31 cellular contexts compared by ENCODE assay signal in the genomic region with DNA sequence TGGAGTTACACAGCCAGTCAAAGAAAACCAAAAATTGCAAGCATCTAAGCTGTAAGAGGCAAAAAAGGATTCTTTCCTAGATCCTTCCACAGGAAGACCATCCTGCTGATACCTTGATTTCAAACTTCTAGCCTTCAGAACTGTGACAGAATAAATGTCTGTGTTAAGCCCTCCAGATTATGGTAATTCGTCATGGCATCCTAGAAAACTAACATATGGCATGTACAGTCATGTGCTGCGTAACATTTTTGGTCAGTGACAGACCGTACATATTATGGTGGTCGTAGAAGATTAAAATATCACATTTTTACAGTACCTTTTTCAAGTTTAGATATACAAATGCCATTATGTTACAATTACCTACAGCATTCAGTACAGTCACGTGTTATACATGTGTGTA.
DNase-seq lines count a peak whose midpoint lies in the region; ATAC-seq, FAIRE-seq and TF ChIP-seq lines count a peak whose summit lies in the region.
"Had no signal": no experiment of that assay in that cellular context is flagged by ENCODE, and none has a peak within 500 bp of the region (broad histone marks: within the 10 kb centered on the region; RNA-seq: fewer than 3 reads in every experiment).

No MANE protein-coding gene starts in this region.

- CTCF ChIA-PET in HepG2 (lab: Yijun Ruan, JAX; ENCODE audit: low intra/inter-chr PET ratio, low total read pairs), result no interaction called here

- POLR2A ChIA-PET in HepG2 (lab: Yijun Ruan, JAX), result no interaction called here

- BruUV-seq in HepG2 (replicated peaks; lab: Mats Ljungman, UMichigan), result no TSS peak

- FAIRE-seq in HepG2 (lab: Jason Lieb, UNC), result no peak

- no peaks in the 10 kb centered on the region for H3K79me2 ChIP-seq in HepG2 (ENCODE audit: insufficient read depth, low read length)

- DNase-seq in NCI-H82 (lab: John Stamatoyannopoulos, UW), result peak; percentile 18
- DNase-seq in NCI-H82 treated with DMSO at 0.1 percent for 48 hours (lab: John Stamatoyannopoulos, UW; ENCODE audit: unreplicated experiment), result no peak
- DNase-seq in HepG2 (ENCODE audit: low spot score), result no peak
- DNase-seq in right lobe of liver, result no peak
- peak; percentile 71 to 93 for DNase-seq in SJCRH30
- DNase-seq: 8988T; ACHN; AML-193; BE2C; C1 segment of cervical spinal cord; Caco-2; Calu3; CD4-positive, alpha-beta memory T cell; CD4-positive, alpha-beta T cell; CD4-positive, CD25-positive, alpha-beta regulatory T cell; CD8-positive, alpha-beta memory T cell; CD8-positive, alpha-beta T cell; COR-L47; DMS 273 treated with DMSO at 0.1 percent for 48 hours; DMS153; DMS53; DMS79; DMS79 treated with DMSO at 0.1 percent for 48 hours; DND-41; EL had no signal

- no peak overlapping the region for H2AFZ ChIP-seq in HepG2 (ENCODE audit: low read length)

- H3K4me3 ChIP-seq in HepG2 (replicated peaks in 1 of 3; ENCODE audit: insufficient read depth in 1 of 3, low read depth in 2 of 3, low read length in 3 of 3) (no peak overlapping the region), right lobe of liver (no peak overlapping the region), SJCRH30 (no peak overlapping the region)
- H3K4me3 ChIP-seq: A549; BLaER1; BLaER1 treated with 17β-estradiol and CSF1 and Interleukin-3, amounts not matched to agents 10 nM and 100 nM had no signal

- H4K20me1 ChIP-seq in HepG2 (ENCODE audit: insufficient read depth, low read length), result no peaks in the 10 kb centered on the region
- H4K20me1 ChIP-seq: BLaER1; BLaER1 treated with 17β-estradiol and CSF1 and Interleukin-3, amounts not matched to agents 10 nM and 100 nM had no signal

- no peak overlapping the region for H3K9ac ChIP-seq in HepG2 (ENCODE audit: insufficient read depth, low read depth, low read length)
- H3K9ac ChIP-seq: BLaER1; BLaER1 treated with 17β-estradiol and CSF1 and Interleukin-3, amounts not matched to agents 10 nM and 100 nM had no signal

- in situ Hi-C loops in HepG2 (cut with HindIII; ENCODE audit: extremely low pct_ligation_motif_present, low pct_unique_long_range_greater_than_20kb), result no loop called here

- TF ChIP-seq CTCF in HepG2 (CRISPR knock-in tag; IDR thresholded peaks at IDR 0.05) (no peak), right lobe of liver (IDR thresholded peaks at IDR 0.05) (no peak)

- H3K27ac ChIP-seq in HepG2 (ENCODE audit: extremely low read length, insufficient read depth, low read length) (no peak overlapping the region), right lobe of liver (no peak overlapping the region), SJCRH30 (peak overlapping the region; percentile 93)
- H3K27ac ChIP-seq: 22Rv1; A549; BLaER1; BLaER1 treated with 17β-estradiol and CSF1 and Interleukin-3, amounts not matched to agents 10 nM and 100 nM; C4-2B had no signal

- TF ChIP-seq POLR2A in HepG2 (IDR thresholded peaks at IDR 0.05; ENCODE audit: insufficient read depth in 1 of 2, low read depth in 2 of 2, low read length in 2 of 2) (no peak), right lobe of liver (IDR thresholded peaks at IDR 0.05) (no peak)

- TF ChIP-seq EP300 in HepG2 (IDR thresholded peaks at IDR 0.05; ENCODE audit: low read depth in 2 of 2, low read length in 2 of 2), result no peak
- TF ChIP-seq EP300 in HepG2 (CRISPR knock-in tag; IDR thresholded peaks at IDR 0.05; ENCODE audit: borderline replicate concordance), result no peak

- no peak for TF ChIP-seq RAD21 in HepG2 (CRISPR knock-in tag; IDR thresholded peaks at IDR 0.05)

- intact Hi-C loops in HepG2 (cut with micrococcal nuclease; ENCODE audit: unreplicated experiment) (no loop called here), right lobe of liver (cut with DNase I) (no loop called here)

- no peak for ATAC-seq in HepG2
- no peak for ATAC-seq in right lobe of liver
- no peak for ATAC-seq in HG03432 (IDR thresholded peaks at IDR 0.05; ENCODE audit: unreplicated experiment)
- ATAC-seq: A549; CD8-positive, alpha-beta T cell had no signal

- WGBS in HepG2 (ENCODE audit: low lambda C conversion rate), result 0% methylated on average over 5 of the region's 5 CpGs
- 57% methylated on average over 5 of the region's 5 CpGs for WGBS in right lobe of liver (ENCODE audit: insufficient coverage, low coverage, low lambda C conversion rate, missing lambda C conversion rate)

- no peaks in the 10 kb centered on the region for H3K36me3 ChIP-seq in HepG2 (replicated peaks in 1 of 2; ENCODE audit: control insufficient read depth in 1 of 2, insufficient read depth in 2 of 2, low read length in 2 of 2)
- no peaks in the 10 kb centered on the region for H3K36me3 ChIP-seq in right lobe of liver
- H3K36me3 ChIP-seq in SJCRH30, result 0 out of 2 replicates have a peak, but pooled peaks cover 2% of the 10 kb centered on the region
- H3K36me3 ChIP-seq: BE2C; BLaER1; BLaER1 treated with 17β-estradiol and CSF1 and Interleukin-3, amounts not matched to agents 10 nM and 100 nM had no signal

- H3K27me3 ChIP-seq in HepG2 (ENCODE audit: control insufficient read depth in 1 of 2, insufficient read depth in 2 of 2, low read length in 2 of 2) (no peaks in the 10 kb centered on the region), right lobe of liver (no peaks in the 10 kb centered on the region), SJCRH30 (no peaks in the 10 kb centered on the region)
- H3K27me3 ChIP-seq: BE2C; BLaER1; BLaER1 treated with 17β-estradiol and CSF1 and Interleukin-3, amounts not matched to agents 10 nM and 100 nM had no signal

- no peaks in the 10 kb centered on the region for H3K4me1 ChIP-seq in HepG2 (ENCODE audit: insufficient read depth, low read length)
- no peaks in the 10 kb centered on the region for H3K4me1 ChIP-seq in right lobe of liver
- peaks cover 15% of the 10 kb centered on the region for H3K4me1 ChIP-seq in SJCRH30
- H3K4me1 ChIP-seq: BE2C; BLaER1; BLaER1 treated with 17β-estradiol and CSF1 and Interleukin-3, amounts not matched to agents 10 nM and 100 nM; Caco-2 had no signal

- no peaks in the 10 kb centered on the region; the same call in 1 of the 2 replicates for H3K9me3 ChIP-seq in HepG2 (ENCODE audit: low read length)
- H3K9me3 ChIP-seq in right lobe of liver, result no peaks in the 10 kb centered on the region
- H3K9me3 ChIP-seq in SJCRH30 (replicated peaks), result no peaks in the 10 kb centered on the region; the same call in 1 of the 2 replicates
- H3K9me3 ChIP-seq: A549; BE2C; BLaER1; BLaER1 treated with 17β-estradiol and CSF1 and Interleukin-3, amounts not matched to agents 10 nM and 100 nM; Caco-2 had no signal

- no peak overlapping the region for H3K4me2 ChIP-seq in HepG2 (ENCODE audit: low read depth, low read length)
- H3K4me2 ChIP-seq: A549; BLaER1; BLaER1 treated with 17β-estradiol and CSF1 and Interleukin-3, amounts not matched to agents 10 nM and 100 nM had no signal

TF ChIP-seq in HepG2, 621 proteins besides CTCF, POLR2A, EP300 and RAD21:
- no peak for TF ChIP-seq FOXO1 (CRISPR knock-in tag; IDR thresholded peaks at IDR 0.05)
- TF ChIP-seq, protein P1, sequence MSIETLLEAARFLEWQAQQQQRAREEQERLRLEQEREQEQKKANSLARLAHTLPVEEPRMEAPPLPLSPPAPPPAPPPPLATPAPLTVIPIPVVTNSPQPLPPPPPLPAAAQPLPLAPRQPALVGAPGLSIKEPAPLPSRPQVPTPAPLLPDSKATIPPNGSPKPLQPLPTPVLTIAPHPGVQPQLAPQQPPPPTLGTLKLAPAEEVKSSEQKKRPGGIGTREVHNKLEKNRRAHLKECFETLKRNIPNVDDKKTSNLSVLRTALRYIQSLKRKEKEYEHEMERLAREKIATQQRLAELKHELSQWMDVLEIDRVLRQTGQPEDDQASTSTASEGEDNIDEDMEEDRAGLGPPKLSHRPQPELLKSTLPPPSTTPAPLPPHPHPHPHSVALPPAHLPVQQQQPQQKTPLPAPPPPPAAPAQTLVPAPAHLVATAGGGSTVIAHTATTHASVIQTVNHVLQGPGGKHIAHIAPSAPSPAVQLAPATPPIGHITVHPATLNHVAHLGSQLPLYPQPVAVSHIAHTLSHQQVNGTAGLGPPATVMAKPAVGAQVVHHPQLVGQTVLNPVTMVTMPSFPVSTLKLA (IDR thresholded peaks at IDR 0.05), result peak; percentile 46

Comparison
In these comparisons a context has a peak if more than half of its experiments do, and no peak if none do; other contexts are left out.
1. DNase-seq: peak in NCI-H82 (single experiment) and SJCRH30 (2 of 2); none in NCI-H82 treated with DMSO at 0.1 percent for 48 hours (single experiment), HepG2 (single experiment) and right lobe of liver (0 of 3).